ENCODE assay signal across 14 cellular contexts in genomic region chr4:88623097-88623496, GRCh38. TPM values are rescaled to one million over a fixed set of nuclear protein-coding genes. Genes with fewer than 3 reads are reported as not detected.
DNase-seq lines count a peak whose midpoint lies in the region; ATAC-seq and TF ChIP-seq lines count a peak whose summit lies in the region.
"Had no signal": no experiment of that assay in that cellular context is flagged by ENCODE, and none has a peak within 500 bp of the region (broad histone marks: within the 10 kb centered on the region; RNA-seq: fewer than 3 reads in every experiment).

No MANE protein-coding gene starts in this region.

- peaks cover 0 to 9% (median 4%) of the 10 kb centered on the region in 7 donors for H3K9me3 Mint-ChIP-seq in CD14-positive monocyte
- H3K9me3 Mint-ChIP-seq in WTC11, result peaks cover 19% of the 10 kb centered on the region

- no peak overlapping the region for H3K4me3 Mint-ChIP-seq in CD14-positive monocyte
- H3K4me3 Mint-ChIP-seq in WTC11, result no peak overlapping the region

- H3K27me3 ChIP-seq in WERI-Rb-1 (ENCODE audit: insufficient read depth, low read depth, severe bottlenecking), result no peaks in the 10 kb centered on the region
- H3K27me3 ChIP-seq: gastrocnemius medialis had no signal

- TF ChIP-seq CTCF in CD14-positive monocyte (IDR thresholded peaks at IDR 0.05), result no peak
- no peak for TF ChIP-seq CTCF in choroid plexus epithelial cell (conservative IDR thresholded peaks at IDR 0.05; ENCODE audit: low read depth, low read length)
- no peak for TF ChIP-seq CTCF in omental fat pad (IDR thresholded peaks at IDR 0.05)
- no peak for TF ChIP-seq CTCF in WERI-Rb-1 (IDR thresholded peaks at IDR 0.05; ENCODE audit: low read depth, low read length)
- no peak for TF ChIP-seq CTCF in WTC11 (IDR thresholded peaks at IDR 0.05)

- intact Hi-C loops in CD14-positive monocyte (cut with micrococcal nuclease), result no loop called here

- H3K27ac ChIP-seq in WERI-Rb-1, result no peak overlapping the region
- H3K27ac ChIP-seq: gastrocnemius medialis, prostate gland had no signal

- ATAC-seq in omental fat pad (ENCODE audit: low FRiP score) (peak; percentile 96), WTC11 (no peak)

- no peaks in the 10 kb centered on the region for H3K36me3 ChIP-seq in WERI-Rb-1
- H3K36me3 ChIP-seq: gastrocnemius medialis, prostate gland had no signal

- H3K4me3 ChIP-seq in choroid plexus epithelial cell (ENCODE audit: low read depth, low read length), result no peak overlapping the region
- no peak overlapping the region for H3K4me3 ChIP-seq in WERI-Rb-1 (ENCODE audit: low read depth, low read length)
- H3K4me3 ChIP-seq: gastrocnemius medialis, prostate gland had no signal

- peaks cover 17% of the 10 kb centered on the region for H3K4me1 Mint-ChIP-seq in CD14-positive monocyte
- no peaks in the 10 kb centered on the region for H3K4me1 Mint-ChIP-seq in WTC11

- no peaks in the 10 kb centered on the region for H3K9me3 ChIP-seq in WERI-Rb-1 (ENCODE audit: severe bottlenecking)
- H3K9me3 ChIP-seq: gastrocnemius medialis, prostate gland had no signal

- POLR2A ChIA-PET in WTC11 (lab: Charles Lee), result no interaction called here

- peak overlapping the region in 4 of 7 donors; percentile 18 to 86 (median 44) for H3K27ac Mint-ChIP-seq in CD14-positive monocyte
- no peak overlapping the region for H3K27ac Mint-ChIP-seq in WTC11

- H3K27me3 Mint-ChIP-seq in CD14-positive monocyte (ENCODE audit: low read depth in 3 of 3) (peaks cover 0 to 1% (median 0%) of the 10 kb centered on the region in 3 donors), WTC11 (ENCODE audit: low read depth) (no peaks in the 10 kb centered on the region)

- H3K36me3 Mint-ChIP-seq in CD14-positive monocyte (peaks cover 47 to 66% of the 10 kb centered on the region in 2 donors), WTC11 (peaks cover 10% of the 10 kb centered on the region)

- DNase-seq in CD14-positive monocyte (ENCODE audit: low spot score), result no peak
- peak; percentile 29 for DNase-seq in LoVo (ENCODE audit: low spot score)
- peak; percentile 72 for DNase-seq in choroid plexus epithelial cell (ENCODE audit: low read depth)
- DNase-seq in omental fat pad (ENCODE audit: low spot score), result no peak
- no peak for DNase-seq in C1 segment of cervical spinal cord (lab: John Stamatoyannopoulos, UW)
- DNase-seq in WERI-Rb-1, result no peak
- no peak for DNase-seq in WTC11 (ENCODE audit: low spot score)
- no peak for DNase-seq in 8988T
- DNase-seq: activated CD8-positive, alpha-beta memory T cell treated with anti-CD3 and anti-CD28 coated beads for 24 hours; DMS79; gastrocnemius medialis; Karpas-422; NCI-H774 had no signal

- CTCF ChIA-PET in WTC11 (lab: Charles Lee), result no interaction called here

TF ChIP-seq in WTC11, 78 proteins besides CTCF, POLR2A, EP300 and RAD21:
- TF ChIP-seq GABPB1 (CRISPR knock-in tag; IDR thresholded peaks at IDR 0.05), result no peak
- no peak for TF ChIP-seq ERG (CRISPR knock-in tag; IDR thresholded peaks at IDR 0.05)
- no peak for TF ChIP-seq NFE2L1 (CRISPR knock-in tag; IDR thresholded peaks at IDR 0.05)
- no peak for TF ChIP-seq NFATC4 (CRISPR knock-in tag; IDR thresholded peaks at IDR 0.05)
- no peak for TF ChIP-seq TEAD1 (CRISPR knock-in tag; IDR thresholded peaks at IDR 0.05)
- TF ChIP-seq USF2 (CRISPR knock-in tag; IDR thresholded peaks at IDR 0.05), result no peak
- TF ChIP-seq GRHL2 (CRISPR knock-in tag; IDR thresholded peaks at IDR 0.05; ENCODE audit: insufficient replicate concordance, severe bottlenecking), result no peak
- no peak for TF ChIP-seq PRRX2 (CRISPR knock-in tag; IDR thresholded peaks at IDR 0.05)
- TF ChIP-seq MAX (CRISPR knock-in tag; IDR thresholded peaks at IDR 0.05), result no peak
- no peak for TF ChIP-seq ETV6 (CRISPR knock-in tag; IDR thresholded peaks at IDR 0.05)
- no peak for TF ChIP-seq FOXJ3 (CRISPR knock-in tag; IDR thresholded peaks at IDR 0.05; ENCODE audit: borderline replicate concordance)
- no peak for TF ChIP-seq IRF1 (CRISPR knock-in tag; IDR thresholded peaks at IDR 0.05)
- TF ChIP-seq ZNF416 (CRISPR knock-in tag; IDR thresholded peaks at IDR 0.05), result no peak
- TF ChIP-seq ZMAT4 (CRISPR knock-in tag; IDR thresholded peaks at IDR 0.05), result no peak

RNA-seq across cellular contexts. Expression of gene HERC3, which starts 30.8 kb away (rescaled TPM):
- polyA plus RNA-seq in CD14-positive monocyte, result 10 to 100 TPM; 30.5 to 36.7 TPM
- total RNA-seq in omental fat pad (10 to 100 TPM; 21.3 to 48.7 (median 33.6) TPM), WTC11 (2021) (5.2 to 6.3 TPM (median 5.5 TPM) in 3 replicates)

Comparison
In these comparisons a context has a peak if more than half of its experiments do, and no peak if none do; other contexts are left out.
1. DNase-seq: peak in LoVo (single experiment) and choroid plexus epithelial cell (single experiment); none in CD14-positive monocyte (single experiment), omental fat pad (single experiment), C1 segment of cervical spinal cord (0 of 14), WERI-Rb-1 (single experiment), WTC11 (single experiment) and 8988T (single experiment).